ENCODE assay signal across 20 cellular contexts in genomic region chr16:27917953-27918352, GRCh38.
DNase-seq lines count a peak whose midpoint lies in the region; ATAC-seq, FAIRE-seq and TF ChIP-seq lines count a peak whose summit lies in the region.
"Had no signal": no experiment of that assay in that cellular context is flagged by ENCODE, and none has a peak within 500 bp of the region (broad histone marks: within the 10 kb centered on the region; RNA-seq: fewer than 3 reads in every experiment).

No MANE protein-coding gene starts in this region.

- no peaks in the 10 kb centered on the region; the same call in 1 of the 2 replicates for H4K20me1 ChIP-seq in HepG2 (ENCODE audit: insufficient read depth, low read length)
- H4K20me1 ChIP-seq: BLaER1 treated with 17β-estradiol and CSF1 and Interleukin-3, amounts not matched to agents 10 nM and 100 nM had no signal

- in situ Hi-C loops in HepG2 (cut with HindIII; ENCODE audit: extremely low pct_ligation_motif_present, low pct_unique_long_range_greater_than_20kb), result no loop called here

- no peak for TF ChIP-seq CTCF in HepG2 (CRISPR knock-in tag; IDR thresholded peaks at IDR 0.05)
- no peak for TF ChIP-seq CTCF in right lobe of liver (IDR thresholded peaks at IDR 0.05)
- no peak for TF ChIP-seq CTCF in breast epithelium (IDR thresholded peaks at IDR 0.05)

- TF ChIP-seq POLR2A in HepG2 (IDR thresholded peaks at IDR 0.05; ENCODE audit: insufficient read depth in 1 of 2, low read depth in 2 of 2, low read length in 2 of 2) (no peak), right lobe of liver (IDR thresholded peaks at IDR 0.05) (no peak), breast epithelium (IDR thresholded peaks at IDR 0.05) (no peak)

- peaks cover 0 to 16% of the 10 kb centered on the region in 2 experiments; a peak in 1 of 5 replicates for H3K27me3 ChIP-seq in HepG2 (ENCODE audit: control insufficient read depth in 1 of 2, insufficient read depth in 2 of 2, low read length in 2 of 2)
- H3K27me3 ChIP-seq in right lobe of liver, result no peaks in the 10 kb centered on the region
- H3K27me3 ChIP-seq in breast epithelium, result peaks cover 0 to 18% of the 10 kb centered on the region in 2 donors
- H3K27me3 ChIP-seq: BLaER1 treated with 17β-estradiol and CSF1 and Interleukin-3, amounts not matched to agents 10 nM and 100 nM had no signal

- ATAC-seq in HepG2 (no peak), right lobe of liver (no peak)
- ATAC-seq: A549; CD8-positive, alpha-beta T cell had no signal

- no peak for TF ChIP-seq RAD21 in HepG2 (CRISPR knock-in tag; IDR thresholded peaks at IDR 0.05)

- BruUV-seq in HepG2 (replicated peaks; lab: Mats Ljungman, UMichigan), result no TSS peak

- POLR2A ChIA-PET in HepG2 (lab: Yijun Ruan, JAX), result no interaction called here

- H3K4me3 ChIP-seq in HepG2 (replicated peaks in 1 of 3; ENCODE audit: insufficient read depth in 1 of 3, low read depth in 2 of 3, low read length in 3 of 3) (no peak overlapping the region), right lobe of liver (no peak overlapping the region), breast epithelium (no peak overlapping the region)
- H3K4me3 ChIP-seq: A549; BLaER1 treated with 17β-estradiol and CSF1 and Interleukin-3, amounts not matched to agents 10 nM and 100 nM had no signal

- H3K4me2 ChIP-seq in HepG2 (ENCODE audit: low read depth, low read length), result no peak overlapping the region
- H3K4me2 ChIP-seq: A549; BLaER1 treated with 17β-estradiol and CSF1 and Interleukin-3, amounts not matched to agents 10 nM and 100 nM had no signal

- intact Hi-C loops in HepG2 (cut with micrococcal nuclease; ENCODE audit: unreplicated experiment), result no loop called here
- intact Hi-C loops in right lobe of liver (cut with DNase I), result no loop called here
- intact Hi-C loops in posterior vena cava (cut with DNase I), result no loop called here
- intact Hi-C loops in breast epithelium (cut with DNase I; ENCODE audit: low total_unique reads), result no loop called here

- no peak overlapping the region for H2AFZ ChIP-seq in HepG2 (ENCODE audit: low read length)

- no peak overlapping the region for H3K9ac ChIP-seq in HepG2 (ENCODE audit: insufficient read depth, low read depth, low read length)
- H3K9ac ChIP-seq: BLaER1 treated with 17β-estradiol and CSF1 and Interleukin-3, amounts not matched to agents 10 nM and 100 nM had no signal

- H3K27ac ChIP-seq in HepG2 (ENCODE audit: extremely low read length, insufficient read depth, low read length), result no peak overlapping the region
- no peak overlapping the region for H3K27ac ChIP-seq in right lobe of liver
- H3K27ac ChIP-seq in breast epithelium, result no peak overlapping the region
- H3K27ac ChIP-seq: 22Rv1; A549; BLaER1 treated with 17β-estradiol and CSF1 and Interleukin-3, amounts not matched to agents 10 nM and 100 nM; C4-2B had no signal

- CTCF ChIA-PET in HepG2 (lab: Yijun Ruan, JAX; ENCODE audit: low intra/inter-chr PET ratio, low total read pairs), result no interaction called here

- H3K36me3 ChIP-seq in HepG2 (replicated peaks in 1 of 2; ENCODE audit: control insufficient read depth in 1 of 2, insufficient read depth in 2 of 2, low read length in 2 of 2), result no peaks in the 10 kb centered on the region
- H3K36me3 ChIP-seq in right lobe of liver, result no peaks in the 10 kb centered on the region
- no peaks in the 10 kb centered on the region for H3K36me3 ChIP-seq in breast epithelium
- H3K36me3 ChIP-seq: BLaER1 treated with 17β-estradiol and CSF1 and Interleukin-3, amounts not matched to agents 10 nM and 100 nM had no signal

- no peaks in the 10 kb centered on the region for H3K79me2 ChIP-seq in HepG2 (ENCODE audit: insufficient read depth, low read length)

- H3K9me3 ChIP-seq in HepG2 (ENCODE audit: low read length), result no peaks in the 10 kb centered on the region
- no peaks in the 10 kb centered on the region for H3K9me3 ChIP-seq in right lobe of liver
- no peaks in the 10 kb centered on the region for H3K9me3 ChIP-seq in breast epithelium
- H3K9me3 ChIP-seq: A549; BLaER1 treated with 17β-estradiol and CSF1 and Interleukin-3, amounts not matched to agents 10 nM and 100 nM; Caco-2 had no signal

- 0% methylated on average over 1 of the region's 1 CpG for WGBS in HepG2 (ENCODE audit: low lambda C conversion rate)
- WGBS in right lobe of liver (ENCODE audit: insufficient coverage, low coverage, low lambda C conversion rate, missing lambda C conversion rate), result 38% methylated on average over 1 of the region's 1 CpG

- DNase-seq in HepG2 (ENCODE audit: low spot score) (no peak), right lobe of liver (no peak), posterior vena cava (ENCODE audit: low spot score) (peak; percentile 23), breast epithelium (ENCODE audit: low spot score in 2 of 2) (no peak), NAMALWA (ENCODE audit: low spot score) (no peak)
- DNase-seq: AML-193; Caco-2; Calu3; CD4-positive, alpha-beta T cell; CD8-positive, alpha-beta T cell; DMS79 treated with DMSO at 0.1 percent for 48 hours; GF-D8 had no signal

- TF ChIP-seq EP300 in HepG2 (IDR thresholded peaks at IDR 0.05; ENCODE audit: low read depth in 2 of 2, low read length in 2 of 2) (no peak), HepG2 (CRISPR knock-in tag; IDR thresholded peaks at IDR 0.05; ENCODE audit: borderline replicate concordance) (no peak)

- H3K4me1 ChIP-seq in HepG2 (ENCODE audit: insufficient read depth, low read length) (no peaks in the 10 kb centered on the region), right lobe of liver (no peaks in the 10 kb centered on the region), breast epithelium (no peaks in the 10 kb centered on the region)
- H3K4me1 ChIP-seq: A549; BLaER1 treated with 17β-estradiol and CSF1 and Interleukin-3, amounts not matched to agents 10 nM and 100 nM; Caco-2 had no signal

- FAIRE-seq in HepG2 (lab: Jason Lieb, UNC), result no peak
- FAIRE-seq: A549, D721Med, G401.6, GM12891, GM19239 had no signal

TF ChIP-seq in HepG2, 621 proteins besides CTCF, POLR2A, EP300 and RAD21:
- no peak for TF ChIP-seq TOPORS (CRISPR knock-in tag; IDR thresholded peaks at IDR 0.05)
- no peak for TF ChIP-seq MBNL3 (CRISPR knock-in tag; conservative IDR thresholded peaks at IDR 0.05)
- TF ChIP-seq CHCHD3 (CRISPR knock-in tag; IDR thresholded peaks at IDR 0.05), result no peak
- TF ChIP-seq REL (CRISPR knock-in tag; conservative IDR thresholded peaks at IDR 0.05), result no peak
- TF ChIP-seq CEBPB (IDR thresholded peaks at IDR 0.05; ENCODE audit: borderline replicate concordance, low read depth, low read length), result peak; percentile 72; the same call in 1 of the 2 replicates
- no peak for TF ChIP-seq ZFP41 (CRISPR knock-in tag; IDR thresholded peaks at IDR 0.05; ENCODE audit: borderline replicate concordance)
- TF ChIP-seq ETS1 (CRISPR knock-in tag; IDR thresholded peaks at IDR 0.05), result no peak
- TF ChIP-seq REXO4 (CRISPR knock-in tag; IDR thresholded peaks at IDR 0.05; ENCODE audit: borderline replicate concordance), result no peak
- no peak for TF ChIP-seq DDIT3 (CRISPR knock-in tag; IDR thresholded peaks at IDR 0.05)
